ENCODE assay signal across 8 cellular contexts in the genomic region with DNA sequence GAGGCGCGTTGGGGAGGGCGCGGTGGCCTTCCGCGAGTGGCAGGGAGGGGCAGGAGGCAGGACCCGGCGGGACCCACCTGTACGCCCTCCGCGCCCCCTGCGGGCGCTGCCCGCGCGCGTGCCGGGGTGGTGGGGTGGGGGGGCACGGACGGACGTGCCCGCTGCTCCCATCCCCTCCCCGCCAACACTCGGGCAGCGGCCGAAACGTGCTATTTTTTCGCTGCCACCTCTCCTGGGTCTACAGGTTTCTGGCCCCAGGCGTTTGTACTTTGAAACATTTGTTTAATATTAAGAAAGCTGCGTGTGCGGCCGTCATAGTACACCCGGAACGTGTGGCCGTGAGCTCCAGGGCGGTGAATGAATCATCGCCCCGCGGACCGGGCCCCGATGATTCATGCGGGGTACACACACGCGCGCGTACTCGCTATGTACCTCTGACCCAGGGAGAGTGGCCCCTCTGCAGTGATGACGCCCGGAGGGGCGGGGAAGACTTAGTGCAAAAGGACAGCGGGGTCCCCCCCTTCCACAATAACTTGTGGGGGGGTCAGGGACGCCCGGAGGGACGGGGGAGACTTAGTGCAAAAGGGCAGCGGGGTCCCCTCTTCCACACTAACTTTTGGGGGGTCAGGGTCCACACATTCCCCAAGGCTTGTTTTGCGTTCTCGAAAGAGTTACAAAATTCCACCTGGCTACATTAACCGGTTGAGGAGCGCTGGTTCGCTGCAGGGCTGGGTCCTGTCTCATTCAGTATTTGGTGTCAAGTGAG. TPM values are rescaled to one million over a fixed set of nuclear protein-coding genes. Genes with fewer than 3 reads are reported as not detected.
DNase-seq lines count a peak whose midpoint lies in the region; ATAC-seq and TF ChIP-seq lines count a peak whose summit lies in the region.

No MANE protein-coding gene starts in this region.

- H3K27me3 ChIP-seq in gastroesophageal sphincter: no peaks in the 10 kb centered on the region

- H3K27me3 Mint-ChIP-seq in activated naive CD4-positive, alpha-beta T cell treated with anti-CD3 and anti-CD28 coated beads for 36 hours (ENCODE audit: low read depth): no peaks in the 10 kb centered on the region

- intact Hi-C loops in activated naive CD4-positive, alpha-beta T cell treated with anti-CD3 and anti-CD28 coated beads for 36 hours (cut with micrococcal nuclease): loop anchor here (1.0 to 5.0 kb wide), 9 partner anchors 37 to 1302 kb away; partner anchors contain the start of genes BTAF1, HECTD2, PCGF5 and RPP30

- CTCF ChIA-PET in activated naive CD4-positive, alpha-beta T cell treated with anti-CD3 and anti-CD28 coated beads for 36 hours (lab: Charles Lee): interaction anchor here (0.5 to 0.8 kb wide), 2 partner anchors 75 to 87 kb away, joined by 3 to 7 read pairs; no protein-coding TSS in a partner anchor

- H3K27ac Mint-ChIP-seq in activated naive CD4-positive, alpha-beta T cell treated with anti-CD3 and anti-CD28 coated beads for 36 hours: peak overlapping the region; percentile 87

- peak in 1 of 2 donors; percentile 32 for TF ChIP-seq POLR2A in gastroesophageal sphincter (IDR thresholded peaks at IDR 0.05)

- peaks cover 0 to 47% (median 7%) of the 10 kb centered on the region in 3 donors for H3K4me1 ChIP-seq in gastroesophageal sphincter

- WGBS in gastroesophageal sphincter (ENCODE audit: low coverage in 1 of 2), 2 donors: 9 to 27% methylated on average over 7 to 16 of the region's 60 CpGs

- peak overlapping the region; percentile 83 to 99 (median 98) for H3K27ac ChIP-seq in gastroesophageal sphincter

- peaks cover 33% of the 10 kb centered on the region for H3K4me1 Mint-ChIP-seq in activated naive CD4-positive, alpha-beta T cell treated with anti-CD3 and anti-CD28 coated beads for 36 hours (ENCODE audit: low read depth)

- DNase-seq in RPMI8226: peak; percentile 36
- DNase-seq in activated naive CD4-positive, alpha-beta T cell treated with anti-CD3 and anti-CD28 coated beads for 36 hours: peak; percentile 82
- peak in 41 of 56 donors; percentile 16 to 90 (median 53) for DNase-seq in nucleus accumbens (lab: John Stamatoyannopoulos, UW)
- peak; percentile 51 for DNase-seq in superior temporal gyrus (ENCODE audit: extremely low spot score)
- no peak for DNase-seq in NCI-H2029 (lab: John Stamatoyannopoulos, UW)

- no peak for TF ChIP-seq EP300 in gastroesophageal sphincter (IDR thresholded peaks at IDR 0.05)

- H3K4me3 ChIP-seq in gastroesophageal sphincter: peak overlapping the region; percentile 82 to 98

- peaks cover 14% of the 10 kb centered on the region for H3K9me3 Mint-ChIP-seq in activated naive CD4-positive, alpha-beta T cell treated with anti-CD3 and anti-CD28 coated beads for 36 hours

- H3K4me3 Mint-ChIP-seq in activated naive CD4-positive, alpha-beta T cell treated with anti-CD3 and anti-CD28 coated beads for 36 hours: peak overlapping the region; percentile 80

- ATAC-seq in GM18861 (IDR thresholded peaks at IDR 0.05; ENCODE audit: unreplicated experiment) (peak; percentile 19), HG03039 (IDR thresholded peaks at IDR 0.05; ENCODE audit: unreplicated experiment) (peak; percentile 17), gastroesophageal sphincter (peak; percentile 67)

- H3K36me3 Mint-ChIP-seq in activated naive CD4-positive, alpha-beta T cell treated with anti-CD3 and anti-CD28 coated beads for 36 hours (ENCODE audit: low read depth): peaks cover 10% of the 10 kb centered on the region

- no peaks in the 10 kb centered on the region for H3K9me3 ChIP-seq in gastroesophageal sphincter

- no peaks in the 10 kb centered on the region for H3K36me3 ChIP-seq in gastroesophageal sphincter

- TF ChIP-seq CTCF in gastroesophageal sphincter (IDR thresholded peaks at IDR 0.05): peak in 1 of 4 experiments; percentile 22

RNA-seq across cellular contexts. Expression of gene PCGF5, which starts 56.6 kb away (rescaled TPM):
- total RNA-seq in activated naive CD4-positive, alpha-beta T cell treated with anti-CD3 and anti-CD28 coated beads for 36 hours: 10 to 100 TPM; 34.2 to 36.4 TPM
- 10 to 100 TPM; 51.5 to 81.6 (median 66.1) TPM for total RNA-seq in gastroesophageal sphincter

Comparison
In these comparisons a context has a peak if more than half of its experiments do, and no peak if none do; other contexts are left out.
1. ATAC-seq: peak in every context shown above with its lines; median percentile 67 in gastroesophageal sphincter; 19 in GM18861; 17 in HG03039.